ENCODE assay signal across 8 cellular contexts in genomic region chr3:134312072-134312872, GRCh38.
DNase-seq lines count a peak whose midpoint lies in the region; ATAC-seq and TF ChIP-seq lines count a peak whose summit lies in the region.

No MANE protein-coding gene starts in this region.

- TF ChIP-seq POLR2A in tibial nerve (IDR thresholded peaks at IDR 0.05) = no peak

- H3K4me3 ChIP-seq in left lung (peak overlapping the region in 1 of 2 donors; percentile 35), tibial nerve (peak overlapping the region in 2 of 4 donors; percentile 47 to 59)

- TF ChIP-seq CTCF in left lung (IDR thresholded peaks at IDR 0.05) (peak in 1 of 2 donors; percentile 26), tibial nerve (IDR thresholded peaks at IDR 0.05) (peak in 2 of 5 experiments; percentile 14 to 29)

- H3K27me3 ChIP-seq in left lung = peaks cover 0 to 35% of the 10 kb centered on the region in 2 donors
- no peaks in the 10 kb centered on the region for H3K27me3 ChIP-seq in tibial nerve

- peaks cover 4% of the 10 kb centered on the region for H3K4me1 Mint-ChIP-seq in activated naive CD8-positive, alpha-beta T cell (ENCODE audit: low read depth)
- peaks cover 3% of the 10 kb centered on the region for H3K4me1 Mint-ChIP-seq in activated naive CD8-positive, alpha-beta T cell treated with anti-CD3 and anti-CD28 coated beads for 36 hours

- peak overlapping the region; percentile 44 for H3K4me3 Mint-ChIP-seq in activated naive CD8-positive, alpha-beta T cell
- no peak overlapping the region for H3K4me3 Mint-ChIP-seq in activated naive CD8-positive, alpha-beta T cell treated with anti-CD3 and anti-CD28 coated beads for 36 hours

- no peak for DNase-seq in activated naive CD8-positive, alpha-beta T cell treated with anti-CD3 and anti-CD28 coated beads for 36 hours
- peak; percentile 85 for DNase-seq in astrocyte of the hippocampus (ENCODE audit: low read depth, low spot score)
- DNase-seq in left lung = peak; percentile 71 to 74
- peak in 1 of 2 donors; percentile 26 for DNase-seq in tibial nerve (ENCODE audit: low spot score in 2 of 2)
- no peak for DNase-seq in mucosa of gallbladder (ENCODE audit: low spot score)
- no peak for DNase-seq in NCI-H2081 treated with DMSO at 0.1 percent for 48 hours (lab: John Stamatoyannopoulos, UW)

- peaks cover 25% of the 10 kb centered on the region for H3K27me3 Mint-ChIP-seq in activated naive CD8-positive, alpha-beta T cell
- H3K27me3 Mint-ChIP-seq in activated naive CD8-positive, alpha-beta T cell treated with anti-CD3 and anti-CD28 coated beads for 36 hours = peaks cover 51% of the 10 kb centered on the region

- H3K36me3 Mint-ChIP-seq in activated naive CD8-positive, alpha-beta T cell = no peaks in the 10 kb centered on the region
- no peaks in the 10 kb centered on the region for H3K36me3 Mint-ChIP-seq in activated naive CD8-positive, alpha-beta T cell treated with anti-CD3 and anti-CD28 coated beads for 36 hours

- peak in 1 of 2 donors; percentile 18 for TF ChIP-seq EP300 in tibial nerve (IDR thresholded peaks at IDR 0.05)

- peaks cover 43 to 48% of the 10 kb centered on the region in 2 donors for H3K4me1 ChIP-seq in left lung
- H3K4me1 ChIP-seq in tibial nerve = peaks cover 17 to 96% (median 58%) of the 10 kb centered on the region in 4 donors

- H3K27ac ChIP-seq in left lung (peak overlapping the region; percentile 81 to 85), tibial nerve (peak overlapping the region; percentile 82 to 95 (median 90))

- no peak overlapping the region for H3K27ac Mint-ChIP-seq in activated naive CD8-positive, alpha-beta T cell
- H3K27ac Mint-ChIP-seq in activated naive CD8-positive, alpha-beta T cell treated with anti-CD3 and anti-CD28 coated beads for 36 hours = no peak overlapping the region

- intact Hi-C loops in left lung (cut with DNase I) = loop anchor here in 1 of 2 donors (5.0 kb wide), 1 partner anchor 60 kb away; the partner anchor contains the start of gene AMOTL2

- H3K9me3 ChIP-seq in left lung (no peaks in the 10 kb centered on the region), tibial nerve (no peaks in the 10 kb centered on the region)

- H3K36me3 ChIP-seq in left lung (no peaks in the 10 kb centered on the region), tibial nerve (no peaks in the 10 kb centered on the region)

- 69 to 75% methylated on average over 23 to 27 of the region's 28 CpGs for WGBS in tibial nerve, 2 donors

- H3K9me3 Mint-ChIP-seq in activated naive CD8-positive, alpha-beta T cell (ENCODE audit: low read depth) = no peaks in the 10 kb centered on the region
- no peaks in the 10 kb centered on the region for H3K9me3 Mint-ChIP-seq in activated naive CD8-positive, alpha-beta T cell treated with anti-CD3 and anti-CD28 coated beads for 36 hours

- ATAC-seq in left lung = peak; percentile 27
- no peak for ATAC-seq in HG03039 (IDR thresholded peaks at IDR 0.05; ENCODE audit: unreplicated experiment)

Comparison
In these comparisons a context has a peak if more than half of its experiments do, and no peak if none do; other contexts are left out.
1. DNase-seq: peak in astrocyte of the hippocampus (single experiment) and left lung (2 of 2); none in activated naive CD8-positive, alpha-beta T cell treated with anti-CD3 and anti-CD28 coated beads for 36 hours (single experiment), mucosa of gallbladder (single experiment) and NCI-H2081 treated with DMSO at 0.1 percent for 48 hours (single experiment).